8 cellular contexts compared by ENCODE assay signal in the genomic region with DNA sequence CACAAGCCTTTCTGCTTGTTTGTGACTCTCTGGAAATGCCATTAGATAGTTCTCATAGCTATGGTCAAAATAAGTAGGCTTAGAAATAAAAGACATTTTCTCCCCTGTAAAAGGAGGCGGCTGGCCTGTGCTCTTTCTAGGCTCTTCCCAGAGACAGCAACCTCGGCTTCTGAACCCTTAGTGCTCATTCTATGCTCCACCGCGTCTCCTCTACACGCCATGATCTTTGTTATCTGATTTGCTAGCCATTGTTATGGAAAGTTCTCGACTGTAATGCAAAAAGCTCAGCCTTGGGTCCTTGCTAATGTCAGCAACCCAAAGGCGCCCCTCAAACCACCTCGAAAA.
A peak's percentile ranks its signal among the peaks of the same experiment; 100 is the strongest.
DNase-seq lines count a peak whose midpoint lies in the region; ATAC-seq and TF ChIP-seq lines count a peak whose summit lies in the region.

No MANE protein-coding gene starts in this region.

- 1 to 13% methylated on average over 3 to 8 of the region's 8 CpGs for WGBS in endodermal cell (ENCODE audit: insufficient coverage in 1 of 2, insufficient read length in 1 of 2), 2 experiments

- ATAC-seq in HG02943 (IDR thresholded peaks at IDR 0.05; ENCODE audit: low read depth, unreplicated experiment) (peak; percentile 20), GM18867 (IDR thresholded peaks at IDR 0.05; ENCODE audit: unreplicated experiment) (no peak)

- H3K4me1 Mint-ChIP-seq in activated T-cell treated with anti-CD3 and anti-CD28 coated beads, Interleukin-2, amount 50 U/mL, for 24 hours (ENCODE audit: low read depth): peaks cover 35% of the 10 kb centered on the region
- H3K4me1 Mint-ChIP-seq in endodermal cell: peaks cover 32% of the 10 kb centered on the region

- no peaks in the 10 kb centered on the region for H3K9me3 Mint-ChIP-seq in activated T-cell treated with anti-CD3 and anti-CD28 coated beads, Interleukin-2, amount 50 U/mL, for 24 hours
- H3K9me3 Mint-ChIP-seq in endodermal cell: no peaks in the 10 kb centered on the region

- H3K4me1 ChIP-seq in endodermal cell (ENCODE audit: control insufficient read depth, insufficient read depth, low read length) (peaks cover 17% of the 10 kb centered on the region), mucosa of stomach (ENCODE audit: control insufficient read depth, insufficient read depth, low read length) (peaks cover 13% of the 10 kb centered on the region)

- TF ChIP-seq CTCF in endodermal cell (conservative IDR thresholded peaks at IDR 0.05): no peak

- peak overlapping the region; percentile 70 for H3K4me3 ChIP-seq in SK-N-MC
- peak overlapping the region; percentile 86 for H3K4me3 ChIP-seq in endodermal cell (ENCODE audit: low read length)
- H3K4me3 ChIP-seq in mucosa of stomach (ENCODE audit: low read length): peak overlapping the region; percentile 48

- peak overlapping the region; percentile 82 for H3K4me3 Mint-ChIP-seq in activated T-cell treated with anti-CD3 and anti-CD28 coated beads, Interleukin-2, amount 50 U/mL, for 24 hours
- peak overlapping the region; percentile 65 for H3K4me3 Mint-ChIP-seq in endodermal cell

- no peak overlapping the region for H3K27ac ChIP-seq in SK-N-MC
- peak overlapping the region; percentile 96 for H3K27ac ChIP-seq in endodermal cell (ENCODE audit: low read depth, low read length)

- H3K9me3 ChIP-seq in SK-N-MC (ENCODE audit: low read depth, low read length) (no peaks in the 10 kb centered on the region), endodermal cell (ENCODE audit: control insufficient read depth, low read length) (no peaks in the 10 kb centered on the region), mucosa of stomach (ENCODE audit: control insufficient read depth, low read length) (no peaks in the 10 kb centered on the region)

- no peaks in the 10 kb centered on the region for H3K36me3 Mint-ChIP-seq in activated T-cell treated with anti-CD3 and anti-CD28 coated beads, Interleukin-2, amount 50 U/mL, for 24 hours (ENCODE audit: low read depth)
- H3K36me3 Mint-ChIP-seq in endodermal cell (ENCODE audit: low read depth): no peaks in the 10 kb centered on the region

- H3K27ac Mint-ChIP-seq in activated T-cell treated with anti-CD3 and anti-CD28 coated beads, Interleukin-2, amount 50 U/mL, for 24 hours: peak overlapping the region; percentile 89
- peak overlapping the region; percentile 96 for H3K27ac Mint-ChIP-seq in endodermal cell

- H3K27me3 Mint-ChIP-seq in activated T-cell treated with anti-CD3 and anti-CD28 coated beads, Interleukin-2, amount 50 U/mL, for 24 hours: no peaks in the 10 kb centered on the region
- H3K27me3 Mint-ChIP-seq in endodermal cell (ENCODE audit: insufficient read depth): no peaks in the 10 kb centered on the region

- H3K27me3 ChIP-seq in endodermal cell (ENCODE audit: control insufficient read depth, insufficient read depth, low read length, poor library complexity, severe bottlenecking): no peaks in the 10 kb centered on the region
- no peaks in the 10 kb centered on the region for H3K27me3 ChIP-seq in mucosa of stomach (ENCODE audit: control insufficient read depth, insufficient read depth, low read length)

- no peak for DNase-seq in activated T-cell treated with anti-CD3 and anti-CD28 coated beads, Interleukin-2, amount 50 U/mL, for 24 hours
- no peak for DNase-seq in activated T-cell treated with anti-CD3 and anti-CD28 coated beads, Interleukin-2, amount 50 U/mL, for 48 hours
- no peak for DNase-seq in SK-N-MC (ENCODE audit: low read depth, low spot score)
- no peak for DNase-seq in endodermal cell
- DNase-seq in amniotic stem cell (lab: John Stamatoyannopoulos, UW): no peak

- H3K36me3 ChIP-seq in SK-N-MC (ENCODE audit: insufficient read depth, low read length) (no peaks in the 10 kb centered on the region), endodermal cell (ENCODE audit: control insufficient read depth, insufficient read depth, low read length) (no peaks in the 10 kb centered on the region), mucosa of stomach (ENCODE audit: control insufficient read depth, insufficient read depth, low read length) (no peaks in the 10 kb centered on the region)

- H3K9ac ChIP-seq in SK-N-MC (ENCODE audit: insufficient read length) (peak overlapping the region; percentile 46), endodermal cell (ENCODE audit: extremely low read depth, low read length, poor library complexity, severe bottlenecking) (peak overlapping the region; percentile 65), mucosa of stomach (ENCODE audit: low read length) (peak overlapping the region; percentile 84)
